In genomic region chr1:112957133-112957812, GRCh38 we compare ENCODE assay signal across 8 cellular contexts. TPM values are rescaled to one million over a fixed set of nuclear protein-coding genes. Genes with fewer than 3 reads are reported as not detected.
DNase-seq lines count a peak whose midpoint lies in the region; ATAC-seq and TF ChIP-seq lines count a peak whose summit lies in the region.

No MANE protein-coding gene starts in this region.

- no peak for TF ChIP-seq CTCF in GM20000 (IDR thresholded peaks at IDR 0.05; ENCODE audit: extremely low read depth, missing control alignments)
- no peak for TF ChIP-seq CTCF in RWPE2 (IDR thresholded peaks at IDR 0.05; ENCODE audit: poor library complexity, severe bottlenecking)

- H3K9me3 ChIP-seq in RWPE2 (ENCODE audit: severe bottlenecking) = no peaks in the 10 kb centered on the region

- H3K36me3 ChIP-seq in RWPE2 (ENCODE audit: low read depth) = peaks cover 54% of the 10 kb centered on the region

- peaks cover 16% of the 10 kb centered on the region for H3K4me1 ChIP-seq in RWPE2 (ENCODE audit: insufficient read depth, poor library complexity, severe bottlenecking)

- peaks cover 59% of the 10 kb centered on the region for H3K4me1 Mint-ChIP-seq in activated naive CD8-positive, alpha-beta T cell (ENCODE audit: low read depth)

- peak overlapping the region; percentile 62 for H3K4me3 ChIP-seq in RWPE2 (ENCODE audit: severe bottlenecking)

- H3K27me3 Mint-ChIP-seq in activated naive CD8-positive, alpha-beta T cell = no peaks in the 10 kb centered on the region

- DNase-seq in DMS 273 (lab: John Stamatoyannopoulos, UW; ENCODE audit: unreplicated experiment) (peak; percentile 91), GM20000 (ENCODE audit: low spot score) (peak; percentile 86), HPDE6-E6E7 (ENCODE audit: extremely low spot score) (peak; percentile 76), RWPE2 (ENCODE audit: low spot score) (no peak), left ventricle myocardium superior (no peak), retina (peak; percentile 24)
- DNase-seq in effector CD8-positive, alpha-beta T cell (lab: John Stamatoyannopoulos, UW) = no peak

- peak overlapping the region; percentile 98 for H3K27ac Mint-ChIP-seq in activated naive CD8-positive, alpha-beta T cell

- peak; percentile 54 for ATAC-seq in RWPE2 (ENCODE audit: low read depth)
- peak; percentile 4 for ATAC-seq in left ventricle myocardium superior

- H3K27me3 ChIP-seq in RWPE2 (ENCODE audit: insufficient read depth, poor library complexity, severe bottlenecking) = no peaks in the 10 kb centered on the region

- H3K36me3 Mint-ChIP-seq in activated naive CD8-positive, alpha-beta T cell = peaks cover 25% of the 10 kb centered on the region

- no peaks in the 10 kb centered on the region for H3K9me3 Mint-ChIP-seq in activated naive CD8-positive, alpha-beta T cell (ENCODE audit: low read depth)

- H3K27ac ChIP-seq in RWPE2 (ENCODE audit: poor library complexity, severe bottlenecking) = peak overlapping the region; percentile 87

- peak overlapping the region; percentile 95 for H3K4me3 Mint-ChIP-seq in activated naive CD8-positive, alpha-beta T cell

- intact Hi-C loops in left ventricle myocardium superior (cut with micrococcal nuclease) = loop anchor here (10.0 kb wide), 1 partner anchor 52 kb away; no protein-coding TSS in a partner anchor

RNA-seq across cellular contexts. Expression of gene SLC16A1, which starts 1.3 kb away (rescaled TPM):
- 123 TPM for total RNA-seq in left ventricle myocardium superior

Comparison
In these comparisons a context has a peak if more than half of its experiments do, and no peak if none do; other contexts are left out.
1. DNase-seq: peak in DMS 273 (single experiment), GM20000 (single experiment), HPDE6-E6E7 (single experiment) and retina (single experiment); none in RWPE2 (single experiment), left ventricle myocardium superior (single experiment) and effector CD8-positive, alpha-beta T cell (single experiment).